Comparison of ENCODE assay signal across 16 cellular contexts in the genomic region with DNA sequence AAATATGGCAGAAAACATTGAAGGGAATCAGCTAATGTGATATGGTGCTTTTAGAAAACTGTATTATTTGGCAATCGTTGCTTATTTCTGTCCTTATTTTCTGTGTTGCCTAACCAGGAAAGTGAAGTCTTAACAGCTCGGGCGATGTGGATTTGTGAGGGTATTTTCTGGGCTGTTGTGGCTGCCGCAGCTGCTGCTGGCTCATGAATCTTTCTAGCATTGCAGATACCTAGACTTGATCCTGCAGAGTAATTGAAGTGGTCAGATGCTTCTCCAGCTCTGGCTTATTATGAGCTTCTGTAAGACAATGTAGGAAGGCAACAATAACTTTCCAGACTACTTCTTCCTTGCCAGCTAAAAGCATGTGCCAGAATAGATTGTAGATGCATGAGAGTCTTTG.
"Had no signal": no experiment of that assay in that cellular context is flagged by ENCODE, and none has a peak within 500 bp of the region (broad histone marks: within the 10 kb centered on the region; RNA-seq: fewer than 3 reads in every experiment).

No MANE protein-coding gene starts in this region.

- H3K27ac ChIP-seq: esophagus squamous epithelium, foreskin keratinocyte had no signal

- H3K4me1 ChIP-seq: esophagus squamous epithelium, foreskin keratinocyte had no signal

- H3K36me3 ChIP-seq: esophagus squamous epithelium had no signal

- DNase-seq: effector memory CD8-positive, alpha-beta T cell; esophagus squamous epithelium; foreskin keratinocyte; head of caudate nucleus; hippocampal formation; left colon; left ventricle myocardium superior; mesendoderm; naive thymus-derived CD4-positive, alpha-beta T cell; posterior cingulate gyrus; right cardiac atrium; stimulated activated CD4-positive, alpha-beta T cell treated with anti-CD3 and anti-CD28 coated beads, Interleukin-2, amount 100 ng/mL, for 48 hours; stimulated activated naive CD4-positive, alpha-beta T cell treated with Interleukin-2 at 50 U/mL for 16 hours; trophoblast cell had no signal

- ATAC-seq: effector memory CD8-positive, alpha-beta T cell; foreskin keratinocyte; left colon; left ventricle myocardium superior; naive thymus-derived CD4-positive, alpha-beta T cell; right cardiac atrium had no signal

- H3K4me3 ChIP-seq: esophagus squamous epithelium, lung, smooth muscle cell had no signal

- H3K27me3 ChIP-seq: esophagus squamous epithelium, foreskin keratinocyte had no signal
